Comparison of ENCODE assay signal across 14 cellular contexts in genomic region chr6:33513213-33513612, GRCh38.
"Had no signal": no experiment of that assay in that cellular context is flagged by ENCODE, and none has a peak within 500 bp of the region (broad histone marks: within the 10 kb centered on the region; RNA-seq: fewer than 3 reads in every experiment).

No MANE protein-coding gene starts in this region.

- FAIRE-seq: TTC549 had no signal

- H3K4me3 ChIP-seq: skin epidermis, tibial artery, vagina had no signal

- H3K36me3 ChIP-seq: tibial artery, vagina had no signal

- H3K9ac ChIP-seq: parathyroid adenoma had no signal

- H3K27ac ChIP-seq: parathyroid adenoma, skin epidermis, tibial artery, vagina had no signal

- H2AFZ ChIP-seq: parathyroid adenoma had no signal

- H3K79me2 ChIP-seq: parathyroid adenoma had no signal

- ATAC-seq: activated CD4-positive, CD25-positive, alpha-beta regulatory T cell treated with anti-CD3 and anti-CD28 coated beads, Interleukin-2, amount 50 U/mL, for 24 hours; activated CD8-positive, alpha-beta memory T cell treated with anti-CD3 and anti-CD28 coated beads, Interleukin-2, amount 10 ng/mL, durations not matched to agents 7 days and 5 days had no signal

- H3K9me3 ChIP-seq: tibial artery, vagina had no signal

- H3K27me3 ChIP-seq: vagina had no signal

- DNase-seq: activated CD8-positive, alpha-beta memory T cell treated with anti-CD3 and anti-CD28 coated beads, Interleukin-2, amount 10 ng/mL, durations not matched to agents 7 days and 5 days; activated effector memory CD4-positive, alpha-beta T cell treated with anti-CD3 and anti-CD28 coated beads, Interleukin-2, amount 50 U/mL, for 16 hours; activated T-cell treated with anti-CD3 and anti-CD28 coated beads, Interleukin-2, amount 50 U/mL, for 24 hours; amygdala; effector memory CD8-positive, alpha-beta T cell; erythroblast; hippocampal formation; kidney glomerular epithelial cell; tibial artery had no signal

- H3K4me1 ChIP-seq: parathyroid adenoma had no signal
